In the genomic region with DNA sequence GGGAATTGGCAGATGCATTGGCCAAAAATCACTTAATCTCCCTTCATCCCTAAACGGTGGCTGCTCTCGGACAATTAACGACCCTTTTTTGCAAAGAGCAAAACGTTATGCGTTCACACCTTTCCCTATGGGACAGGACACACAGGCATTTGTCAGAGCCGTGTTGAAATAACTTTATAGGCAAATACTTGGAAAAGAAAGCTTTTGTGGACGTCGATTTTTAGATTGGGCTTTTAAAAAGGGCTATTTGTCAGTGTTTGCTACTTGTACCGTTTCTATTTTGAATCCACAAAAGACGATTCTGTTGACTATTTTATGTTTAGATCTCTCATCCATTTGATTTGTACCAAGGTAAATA, we compare ENCODE assay signal across 8 cellular contexts.
A peak's percentile ranks its signal among the peaks of the same experiment; 100 is the strongest.
DNase-seq lines count a peak whose midpoint lies in the region; ATAC-seq and TF ChIP-seq lines count a peak whose summit lies in the region.

No MANE protein-coding gene starts in this region.

- H3K27me3 ChIP-seq in RWPE2 (ENCODE audit: insufficient read depth, poor library complexity, severe bottlenecking): peaks cover 30% of the 10 kb centered on the region
- peaks cover 7% of the 10 kb centered on the region for H3K27me3 ChIP-seq in skeletal muscle satellite cell (ENCODE audit: control insufficient read depth, insufficient read depth, low read length)
- no peaks in the 10 kb centered on the region for H3K27me3 ChIP-seq in Karpas-422 (ENCODE audit: low read length)

- peak overlapping the region; percentile 38 for H3K9ac ChIP-seq in skeletal muscle satellite cell (ENCODE audit: low read depth, low read length)
- no peak overlapping the region for H3K9ac ChIP-seq in Karpas-422 (ENCODE audit: low read length)

- H3K79me2 ChIP-seq in Karpas-422 (ENCODE audit: low read length): no peaks in the 10 kb centered on the region

- H3K27ac ChIP-seq in RWPE2 (ENCODE audit: poor library complexity, severe bottlenecking) (no peak overlapping the region), Karpas-422 (ENCODE audit: low read length) (no peak overlapping the region)

- H3K4me1 ChIP-seq in RWPE2 (ENCODE audit: insufficient read depth, poor library complexity, severe bottlenecking) (no peaks in the 10 kb centered on the region), skeletal muscle satellite cell (ENCODE audit: control insufficient read depth, insufficient read depth, low read length) (peaks cover 7% of the 10 kb centered on the region), Karpas-422 (ENCODE audit: low read length) (peaks cover 5% of the 10 kb centered on the region)

- no peak for TF ChIP-seq CTCF in RWPE2 (IDR thresholded peaks at IDR 0.05; ENCODE audit: poor library complexity, severe bottlenecking)
- TF ChIP-seq CTCF in fibroblast of mammary gland (conservative IDR thresholded peaks at IDR 0.05; ENCODE audit: control insufficient read depth, insufficient read depth, low read depth, low read length): no peak

- H4K20me1 ChIP-seq in Karpas-422 (ENCODE audit: insufficient read depth, low read depth, low read length): no peaks in the 10 kb centered on the region

- no peaks in the 10 kb centered on the region for H3K9me2 ChIP-seq in Karpas-422 (replicated peaks; ENCODE audit: insufficient read depth, low read length)

- H3K4me2 ChIP-seq in skeletal muscle satellite cell (ENCODE audit: low read length): peak overlapping the region; percentile 98
- H3K4me2 ChIP-seq in Karpas-422 (ENCODE audit: low read depth, low read length, poor library complexity, severe bottlenecking): no peak overlapping the region

- H3K4me3 ChIP-seq in RWPE2 (ENCODE audit: severe bottlenecking): peak overlapping the region; percentile 28
- H3K4me3 ChIP-seq in fibroblast of mammary gland (ENCODE audit: control insufficient read depth, low read depth, low read length): peak overlapping the region; percentile 52
- peak overlapping the region; percentile 76 for H3K4me3 ChIP-seq in skeletal muscle satellite cell (ENCODE audit: low read length)
- H3K4me3 ChIP-seq in Karpas-422 (ENCODE audit: low read length): no peak overlapping the region

- H2AFZ ChIP-seq in Karpas-422 (ENCODE audit: low read length): no peak overlapping the region

- DNase-seq in NCI-H345 treated with DMSO at 0.1 percent for 48 hours (lab: John Stamatoyannopoulos, UW; ENCODE audit: unreplicated experiment) (peak; percentile 28), NCI-H345 (lab: John Stamatoyannopoulos, UW) (no peak), RWPE2 (ENCODE audit: low spot score) (no peak), fibroblast of mammary gland (ENCODE audit: low read depth) (no peak), SW 1271 (lab: John Stamatoyannopoulos, UW) (no peak), Karpas-422 (no peak)

- H3K9me3 ChIP-seq in RWPE2 (ENCODE audit: severe bottlenecking): no peaks in the 10 kb centered on the region
- no peaks in the 10 kb centered on the region for H3K9me3 ChIP-seq in skeletal muscle satellite cell (replicated peaks; ENCODE audit: low read length)
- no peaks in the 10 kb centered on the region for H3K9me3 ChIP-seq in Karpas-422 (ENCODE audit: low read length)

- ATAC-seq in RWPE2 (ENCODE audit: low read depth): no peak
- ATAC-seq in GM19351 (IDR thresholded peaks at IDR 0.05; ENCODE audit: unreplicated experiment): no peak

- H3K36me3 ChIP-seq in RWPE2 (ENCODE audit: low read depth): no peaks in the 10 kb centered on the region
- H3K36me3 ChIP-seq in skeletal muscle satellite cell (ENCODE audit: insufficient read depth, low read length): no peaks in the 10 kb centered on the region
- no peaks in the 10 kb centered on the region for H3K36me3 ChIP-seq in Karpas-422 (ENCODE audit: insufficient read depth, low read length)
